Comparison of ENCODE assay signal across 30 cellular contexts in the genomic region with DNA sequence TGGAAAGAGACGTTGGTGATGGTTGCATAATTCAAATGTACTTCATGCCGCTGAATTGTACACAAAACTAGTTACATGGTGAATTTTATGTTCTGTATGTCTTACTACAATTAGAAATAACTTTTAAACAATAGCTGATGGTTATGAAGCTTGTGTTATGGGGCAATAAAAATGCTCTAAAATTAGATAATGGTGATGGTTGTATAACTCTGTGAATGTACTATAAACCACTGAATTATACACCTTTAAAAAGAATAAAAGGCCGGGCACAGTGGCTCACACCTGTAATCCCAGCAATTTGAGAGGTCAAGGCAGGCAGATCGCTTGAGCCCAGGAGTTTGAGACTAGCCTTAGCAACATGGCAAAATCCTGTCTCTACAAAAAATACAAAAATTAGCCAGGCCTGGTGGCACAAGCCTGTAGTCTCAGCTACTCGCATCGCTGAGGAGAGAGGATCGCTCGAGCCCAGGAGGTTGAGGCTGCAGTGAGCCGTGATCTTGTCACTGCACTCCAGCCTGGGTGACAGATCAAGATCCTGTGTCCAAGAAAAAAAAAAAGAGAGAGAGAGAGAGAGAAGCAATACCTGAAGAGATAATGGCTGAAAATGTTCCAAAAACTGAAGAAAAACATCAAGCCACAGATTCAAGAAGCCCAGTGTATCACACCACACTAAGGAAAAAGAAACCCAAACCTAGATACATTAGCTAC. TPM values are rescaled to one million over a fixed set of nuclear protein-coding genes. Genes with fewer than 3 reads are reported as not detected.
DNase-seq lines count a peak whose midpoint lies in the region; ATAC-seq and TF ChIP-seq lines count a peak whose summit lies in the region.
"Had no signal": no experiment of that assay in that cellular context is flagged by ENCODE, and none has a peak within 500 bp of the region (broad histone marks: within the 10 kb centered on the region; RNA-seq: fewer than 3 reads in every experiment).

No MANE protein-coding gene starts in this region.

- H3K9me3 Mint-ChIP-seq in CD4-positive, alpha-beta T cell: no peaks in the 10 kb centered on the region
- H3K9me3 Mint-ChIP-seq in endodermal cell: no peaks in the 10 kb centered on the region
- H3K9me3 Mint-ChIP-seq in nephron progenitor cell: no peaks in the 10 kb centered on the region
- no peaks in the 10 kb centered on the region for H3K9me3 Mint-ChIP-seq in stimulated activated naive B cell treated with anti-CD40 and anti-IgM and Interleukin-4, amounts not matched to agents 10 μg/mL and 1 μg/mL and 100 μg/mL, for 72 hours
- H3K9me3 Mint-ChIP-seq: dendritic cell treated with granulocyte-macrophage colony-stimulating factor and Interleukin-4, amounts not matched to agents 40 ng/mL and 50 ng/mL, for 4 days had no signal

- H3K4me3 ChIP-seq in KMS-11 (IDR thresholded peaks at IDR 0.05; ENCODE audit: insufficient read depth, low read depth, low read length) (no peak overlapping the region), endodermal cell (ENCODE audit: low read length) (no peak overlapping the region)
- H3K4me3 ChIP-seq: ascending aorta, PC-9, sigmoid colon had no signal

- H3K4me1 ChIP-seq in KMS-11 (ENCODE audit: low read depth, poor library complexity, severe bottlenecking) (peaks cover 40% of the 10 kb centered on the region), endodermal cell (ENCODE audit: control insufficient read depth, insufficient read depth, low read length) (peaks cover 4% of the 10 kb centered on the region)

- H3K4me2 ChIP-seq in KMS-11: 0 out of 2 replicates have a peak overlapping the region, but pooled peaks have one; percentile 9
- H3K4me2 ChIP-seq: PC-9 had no signal

- peaks cover 25% of the 10 kb centered on the region; the same call in 1 of the 2 replicates for H3K79me2 ChIP-seq in KMS-11 (ENCODE audit: insufficient read depth, low read depth)

- H3K4me1 Mint-ChIP-seq in CD4-positive, alpha-beta T cell (ENCODE audit: low read depth): peaks cover 38% of the 10 kb centered on the region
- H3K4me1 Mint-ChIP-seq in endodermal cell: peaks cover 19% of the 10 kb centered on the region
- H3K4me1 Mint-ChIP-seq in nephron progenitor cell: peaks cover 45% of the 10 kb centered on the region
- H3K4me1 Mint-ChIP-seq in stimulated activated naive B cell treated with anti-CD40 and anti-IgM and Interleukin-4, amounts not matched to agents 10 μg/mL and 1 μg/mL and 100 μg/mL, for 72 hours: peaks cover 23 to 51% of the 10 kb centered on the region in 2 donors

- H3K27me3 ChIP-seq in CD4-positive, alpha-beta T cell (ENCODE audit: control insufficient read depth, insufficient read depth, low read length): no peaks in the 10 kb centered on the region
- H3K27me3 ChIP-seq in KMS-11 (ENCODE audit: insufficient read depth, low read depth) (no peaks in the 10 kb centered on the region), endodermal cell (ENCODE audit: control insufficient read depth, insufficient read depth, low read length, poor library complexity, severe bottlenecking) (no peaks in the 10 kb centered on the region)
- H3K27me3 ChIP-seq: ascending aorta, sigmoid colon had no signal

- no peak for DNase-seq in CD4-positive, alpha-beta T cell
- DNase-seq in endodermal cell: no peak
- no peak for DNase-seq in nephron progenitor cell
- DNase-seq in stimulated activated CD4-positive, alpha-beta T cell treated with anti-CD3 and anti-CD28 coated beads, Interleukin-4, amount 100 ng/mL, for 1 hour: no peak
- no peak for DNase-seq in superior temporal gyrus (ENCODE audit: extremely low spot score)
- no peak for DNase-seq in A172 (ENCODE audit: low spot score)
- DNase-seq in stimulated activated naive B cell treated with anti-CD40 and anti-IgM and Interleukin-4, amounts not matched to agents 10 μg/mL and 1 μg/mL and 100 μg/mL, for 72 hours: no peak
- DNase-seq: activated CD4-positive, alpha-beta T cell treated with anti-CD3 and anti-CD28 coated beads for 4 hours; activated CD8-positive, alpha-beta memory T cell treated with anti-CD3 and anti-CD28 coated beads, Interleukin-2, amount 10 ng/mL, durations not matched to agents 7 days and 5 days; activated naive CD4-positive, alpha-beta T cell treated with anti-CD3 and anti-CD28 coated beads, Interleukin-2, amount 50 U/mL, for 16 hours; CD4-positive, alpha-beta memory T cell; DMS 273 treated with DMSO at 0.1 percent for 48 hours; islet precursor cell; Kasumi-1; NCI-H146; NCI-H2107; NCI-H446 treated with DMSO at 0.1 percent for 48 hours; PC-9; Right ventricle myocardium superior; sigmoid colon; stimulated activated naive CD4-positive, alpha-beta T cell treated with Interleukin-2 at 50 U/mL for 16 hours; T-helper 9 cell had no signal

- H3K36me3 Mint-ChIP-seq in CD4-positive, alpha-beta T cell (ENCODE audit: low read depth): no peaks in the 10 kb centered on the region
- H3K36me3 Mint-ChIP-seq in endodermal cell (ENCODE audit: low read depth) (peaks cover 4% of the 10 kb centered on the region), nephron progenitor cell (ENCODE audit: low read depth) (peaks cover 5% of the 10 kb centered on the region)
- H3K36me3 Mint-ChIP-seq in stimulated activated naive B cell treated with anti-CD40 and anti-IgM and Interleukin-4, amounts not matched to agents 10 μg/mL and 1 μg/mL and 100 μg/mL, for 72 hours: peaks cover 0 to 4% of the 10 kb centered on the region in 2 donors
- H3K36me3 Mint-ChIP-seq: CD4-positive, alpha-beta memory T cell had no signal

- no peaks in the 10 kb centered on the region for H3K36me3 ChIP-seq in KMS-11 (ENCODE audit: insufficient read depth)
- H3K36me3 ChIP-seq in endodermal cell (ENCODE audit: control insufficient read depth, insufficient read depth, low read length): no peaks in the 10 kb centered on the region
- H3K36me3 ChIP-seq: ascending aorta, sigmoid colon had no signal

- H3K4me3 Mint-ChIP-seq in CD4-positive, alpha-beta T cell: no peak overlapping the region
- H3K4me3 Mint-ChIP-seq in endodermal cell (no peak overlapping the region), nephron progenitor cell (no peak overlapping the region)
- no peak overlapping the region for H3K4me3 Mint-ChIP-seq in stimulated activated naive B cell treated with anti-CD40 and anti-IgM and Interleukin-4, amounts not matched to agents 10 μg/mL and 1 μg/mL and 100 μg/mL, for 72 hours
- H3K4me3 Mint-ChIP-seq: activated CD8-positive, alpha-beta memory T cell treated with anti-CD3 and anti-CD28 coated beads, Interleukin-2, amount 10 ng/mL, durations not matched to agents 7 days and 5 days; CD4-positive, alpha-beta memory T cell; dendritic cell treated with granulocyte-macrophage colony-stimulating factor and Interleukin-4, amounts not matched to agents 40 ng/mL and 50 ng/mL, for 4 days had no signal

- CTCF ChIA-PET in CD4-positive, alpha-beta T cell (lab: Charles Lee): interaction anchor here (0.5 kb wide), 1 partner anchor 20 kb away, joined by 3 read pairs; no protein-coding TSS in a partner anchor

- no peaks in the 10 kb centered on the region for H3K9me3 ChIP-seq in CD4-positive, alpha-beta T cell (ENCODE audit: control insufficient read depth, low read length)
- H3K9me3 ChIP-seq in endodermal cell (ENCODE audit: control insufficient read depth, low read length): no peaks in the 10 kb centered on the region
- H3K9me3 ChIP-seq: ascending aorta, sigmoid colon had no signal

- H3K9ac ChIP-seq in KMS-11 (no peak overlapping the region), endodermal cell (ENCODE audit: extremely low read depth, low read length, poor library complexity, severe bottlenecking) (no peak overlapping the region)

- intact Hi-C loops in CD4-positive, alpha-beta T cell (cut with DNase I, micrococcal nuclease): no loop called here

- TF ChIP-seq CTCF in CD4-positive, alpha-beta T cell (IDR thresholded peaks at IDR 0.05): no peak
- TF ChIP-seq CTCF in KMS-11 (conservative IDR thresholded peaks at IDR 0.05; ENCODE audit: low read depth, low read length) (no peak), endodermal cell (conservative IDR thresholded peaks at IDR 0.05) (no peak), nephron progenitor cell (IDR thresholded peaks at IDR 0.05) (no peak)

- peak overlapping the region; percentile 62 for H3K27ac Mint-ChIP-seq in CD4-positive, alpha-beta T cell
- no peak overlapping the region for H3K27ac Mint-ChIP-seq in endodermal cell
- peak overlapping the region; percentile 92 for H3K27ac Mint-ChIP-seq in nephron progenitor cell
- H3K27ac Mint-ChIP-seq in stimulated activated naive B cell treated with anti-CD40 and anti-IgM and Interleukin-4, amounts not matched to agents 10 μg/mL and 1 μg/mL and 100 μg/mL, for 72 hours: no peak overlapping the region
- H3K27ac Mint-ChIP-seq: activated CD8-positive, alpha-beta memory T cell treated with anti-CD3 and anti-CD28 coated beads, Interleukin-2, amount 10 ng/mL, durations not matched to agents 7 days and 5 days; dendritic cell treated with granulocyte-macrophage colony-stimulating factor and Interleukin-4, amounts not matched to agents 40 ng/mL and 50 ng/mL, for 4 days had no signal

- no peaks in the 10 kb centered on the region for H4K20me1 ChIP-seq in KMS-11 (ENCODE audit: insufficient read depth)

- ATAC-seq in CD4-positive, alpha-beta T cell (ENCODE audit: poor library complexity): no peak
- no peak for ATAC-seq in stimulated activated naive B cell treated with anti-CD40 and anti-IgM and Interleukin-4, amounts not matched to agents 10 μg/mL and 1 μg/mL and 100 μg/mL, for 72 hours (replicated peaks)
- ATAC-seq: activated CD8-positive, alpha-beta memory T cell treated with anti-CD3 and anti-CD28 coated beads, Interleukin-2, amount 10 ng/mL, durations not matched to agents 7 days and 5 days had no signal

- H3K27me3 Mint-ChIP-seq in CD4-positive, alpha-beta T cell: no peaks in the 10 kb centered on the region
- no peaks in the 10 kb centered on the region for H3K27me3 Mint-ChIP-seq in endodermal cell (ENCODE audit: insufficient read depth)
- peaks cover 3% of the 10 kb centered on the region for H3K27me3 Mint-ChIP-seq in nephron progenitor cell (ENCODE audit: low read depth, poor library complexity)
- H3K27me3 Mint-ChIP-seq in stimulated activated naive B cell treated with anti-CD40 and anti-IgM and Interleukin-4, amounts not matched to agents 10 μg/mL and 1 μg/mL and 100 μg/mL, for 72 hours: no peaks in the 10 kb centered on the region
- H3K27me3 Mint-ChIP-seq: activated CD8-positive, alpha-beta memory T cell treated with anti-CD3 and anti-CD28 coated beads, Interleukin-2, amount 10 ng/mL, durations not matched to agents 7 days and 5 days; CD4-positive, alpha-beta memory T cell; dendritic cell treated with granulocyte-macrophage colony-stimulating factor and Interleukin-4, amounts not matched to agents 40 ng/mL and 50 ng/mL, for 4 days had no signal

- POLR2A ChIA-PET in CD4-positive, alpha-beta T cell (lab: Charles Lee): interaction anchor here (0.6 to 0.9 kb wide), 2 partner anchors 113 to 1427 kb away, joined by 3 to 4 read pairs; partner anchors contain the start of gene CLASP1

- 96 to 97% methylated on average over 8 to 9 of the region's 9 CpGs for WGBS in endodermal cell (ENCODE audit: insufficient coverage in 1 of 2, insufficient read length in 1 of 2), 2 experiments

- no peak overlapping the region for H3K27ac ChIP-seq in CD4-positive, alpha-beta T cell (ENCODE audit: low read depth, low read length)
- H3K27ac ChIP-seq in KMS-11 (no peak overlapping the region), endodermal cell (ENCODE audit: low read depth, low read length) (peak overlapping the region; percentile 21)
- H3K27ac ChIP-seq: ascending aorta, HL-60, PC-9, VCaP had no signal

- H2AFZ ChIP-seq in KMS-11 (ENCODE audit: low read depth): no peak overlapping the region
- H2AFZ ChIP-seq: PC-9 had no signal

RNA-seq across cellular contexts. Expression of gene RNU4ATAC, which starts 6.3 kb away (rescaled TPM):
- total RNA-seq in CD4-positive, alpha-beta T cell: not detected
- total RNA-seq in endodermal cell: not detected
- polyA plus RNA-seq in endodermal cell (2013, experiment 1 of 2): 2,034 TPM
- polyA plus RNA-seq in endodermal cell (2013, experiment 2 of 2): 2,520 TPM
- total RNA-seq in A172 (2014; rRNA removed; shearing (Covaris generic)): under 0.01 TPM in 1 of 2 replicates, not detected in the other
- total RNA-seq: activated CD8-positive, alpha-beta memory T cell treated with anti-CD3 and anti-CD28 coated beads, Interleukin-2, amount 10 ng/mL, durations not matched to agents 7 days and 5 days; ascending aorta; CD4-positive, alpha-beta memory T cell; liver; PC-9; posterior vena cava; sigmoid colon had no signal
- polyA plus RNA-seq: CD4-positive, alpha-beta memory T cell; sigmoid colon; thymus had no signal

Comparison
In these comparisons a context has a peak if more than half of its experiments do, and no peak if none do; other contexts are left out.
1. H3K27ac Mint-ChIP-seq: peak in CD4-positive, alpha-beta T cell (single experiment) and nephron progenitor cell (single experiment); none in endodermal cell (single experiment) and stimulated activated naive B cell treated with anti-CD40 and anti-IgM and Interleukin-4, amounts not matched to agents 10 μg/mL and 1 μg/mL and 100 μg/mL, for 72 hours (single experiment).